15 cellular contexts compared by ENCODE assay signal in genomic region chr1:201028473-201028889, GRCh38. TPM values are rescaled to one million over a fixed set of nuclear protein-coding genes. Genes with fewer than 3 reads are reported as not detected.
DNase-seq lines count a peak whose midpoint lies in the region; FAIRE-seq and TF ChIP-seq lines count a peak whose summit lies in the region.
"Had no signal": no experiment of that assay in that cellular context is flagged by ENCODE, and none has a peak within 500 bp of the region (broad histone marks: within the 10 kb centered on the region; RNA-seq: fewer than 3 reads in every experiment).

No MANE protein-coding gene starts in this region.

- H3K36me3 ChIP-seq in kidney (ENCODE audit: control insufficient read depth in 1 of 2, insufficient read depth in 2 of 2, low read length in 2 of 2) (no peaks in the 10 kb centered on the region), spleen (no peaks in the 10 kb centered on the region), sigmoid colon (no peaks in the 10 kb centered on the region)

- no peak overlapping the region for H3K4me3 ChIP-seq in kidney (ENCODE audit: low read length in 2 of 2)
- H3K4me3 ChIP-seq in spleen, result no peak overlapping the region
- no peak overlapping the region for H3K4me3 ChIP-seq in sigmoid colon
- H3K4me3 ChIP-seq: GM23248 had no signal

- peak; percentile 56 for DNase-seq in HT-29 (ENCODE audit: low spot score)
- peak; percentile 57 for DNase-seq in kidney
- no peak for DNase-seq in spleen
- DNase-seq in sigmoid colon, result no peak
- DNase-seq in activated CD4-positive, alpha-beta T cell treated with anti-CD3 and anti-CD28 coated beads for 48 hours, result no peak
- DNase-seq in stimulated activated CD4-positive, alpha-beta T cell treated with anti-CD3 and anti-CD28 coated beads, Interleukin-15, amount 100 ng/mL, for 24 hours, result no peak
- no peak for DNase-seq in stimulated activated naive CD4-positive, alpha-beta T cell (lab: John Stamatoyannopoulos, UW)
- DNase-seq: activated T-cell treated with anti-CD3 and anti-CD28 coated beads for 4 hours; CD4-positive, alpha-beta memory T cell; GM23248; natural killer cell; NCI-H2081 had no signal

- no peak for FAIRE-seq in kidney (lab: Jason Lieb, UNC)
- FAIRE-seq: RCC 7860, TTC549 had no signal

- H3K27ac ChIP-seq in angular gyrus (ENCODE audit: low read depth, low read length), result peak overlapping the region; percentile 35
- H3K27ac ChIP-seq in kidney (ENCODE audit: low read depth in 2 of 2, low read length in 2 of 2), result peak overlapping the region; percentile 30 to 78
- H3K27ac ChIP-seq in spleen, result peak overlapping the region in 6 of 8 donors; percentile 46 to 76 (median 61)
- H3K27ac ChIP-seq in sigmoid colon, result peak overlapping the region in 2 of 4 donors; percentile 25 to 53
- H3K27ac ChIP-seq: GM23248 had no signal

- intact Hi-C loops in kidney (cut with DNase I), result no loop called here
- intact Hi-C loops in spleen (cut with DNase I; ENCODE audit: low total_unique reads), result no loop called here
- intact Hi-C loops in sigmoid colon (cut with DNase I), result no loop called here

- no peak for TF ChIP-seq EP300 in sigmoid colon (IDR thresholded peaks at IDR 0.05)

- H3K9me3 ChIP-seq in kidney (ENCODE audit: control insufficient read depth in 1 of 2, low read length in 2 of 2) (no peaks in the 10 kb centered on the region), spleen (no peaks in the 10 kb centered on the region), sigmoid colon (no peaks in the 10 kb centered on the region)

- no peak overlapping the region for H3K9ac ChIP-seq in kidney (ENCODE audit: low read length in 2 of 2)
- H3K9ac ChIP-seq: GM23248 had no signal

- no peaks in the 10 kb centered on the region for H3K27me3 ChIP-seq in spleen (replicated peaks in 1 of 7)
- no peaks in the 10 kb centered on the region for H3K27me3 ChIP-seq in sigmoid colon

- 66 to 76% (median 71%) methylated on average over 7 of the region's 7 CpGs for WGBS in spleen, 5 donors
- WGBS in sigmoid colon, 2 donors, result 12 to 57% methylated on average over 7 of the region's 7 CpGs

- peaks cover 14 to 17% of the 10 kb centered on the region in 2 donors for H3K4me1 ChIP-seq in kidney (ENCODE audit: control insufficient read depth in 1 of 2, insufficient read depth in 1 of 2, low read depth in 1 of 2, low read length in 2 of 2)
- H3K4me1 ChIP-seq in spleen, result peaks cover 20 to 59% (median 54%) of the 10 kb centered on the region in 6 donors
- peaks cover 0 to 30% (median 4%) of the 10 kb centered on the region in 4 donors for H3K4me1 ChIP-seq in sigmoid colon

- TF ChIP-seq CTCF in kidney (IDR thresholded peaks at IDR 0.05; ENCODE audit: borderline replicate concordance, extremely low read depth, insufficient read depth), result no peak
- TF ChIP-seq CTCF in spleen (IDR thresholded peaks at IDR 0.05 in 8 of 11, conservative IDR thresholded peaks at IDR 0.05 in 3 of 11), result no peak
- TF ChIP-seq CTCF in sigmoid colon (IDR thresholded peaks at IDR 0.05), result no peak

- no peak for TF ChIP-seq POLR2A in spleen (IDR thresholded peaks at IDR 0.05)
- TF ChIP-seq POLR2A in sigmoid colon (IDR thresholded peaks at IDR 0.05), result no peak

RNA-seq across cellular contexts. Expression of gene KIF21B, which starts 5.0 kb away (rescaled TPM):
- total RNA-seq in HT-29 (2014; rRNA removed; shearing (Covaris generic)), result 3.8 and 4.8 TPM in 2 replicates
- 5.6 TPM for total RNA-seq in kidney
- polyA plus RNA-seq in kidney (ENCODE audit: insufficient read depth, low read depth, low replicate concordance), result 0.19 TPM
- 10 to 100 TPM; 27.1 to 49.0 (median 30.0) TPM for total RNA-seq in spleen
- 1 to 10 TPM; 3.0 to 9.3 (median 4.5) TPM for polyA plus RNA-seq in spleen
- under 1 TPM; 0.28 to 0.82 (median 0.76) TPM for total RNA-seq in sigmoid colon
- 10 to 100 TPM in 1 of 3 donors, 1 to 10 TPM in 1, under 1 TPM in 1; 0.60 to 18.4 (median 2.1) TPM for polyA plus RNA-seq in sigmoid colon
- total RNA-seq: GM23248 had no signal

Comparison
In these comparisons a context has a peak if more than half of its experiments do, and no peak if none do; other contexts are left out.
1. DNase-seq: peak in HT-29 (single experiment) and kidney (single experiment); none in spleen (single experiment), sigmoid colon (single experiment), activated CD4-positive, alpha-beta T cell treated with anti-CD3 and anti-CD28 coated beads for 48 hours (single experiment), stimulated activated CD4-positive, alpha-beta T cell treated with anti-CD3 and anti-CD28 coated beads, Interleukin-15, amount 100 ng/mL, for 24 hours (single experiment) and stimulated activated naive CD4-positive, alpha-beta T cell (0 of 6).